8 cellular contexts compared by ENCODE assay signal in genomic region chr10:97401455-97401919, GRCh38. TPM values are rescaled to one million over a fixed set of nuclear protein-coding genes. Genes with fewer than 3 reads are reported as not detected.
DNase-seq lines count a peak whose midpoint lies in the region; ATAC-seq and TF ChIP-seq lines count a peak whose summit lies in the region.

No MANE protein-coding gene starts in this region.

- no peaks in the 10 kb centered on the region for H3K9me3 Mint-ChIP-seq in activated naive CD4-positive, alpha-beta T cell treated with anti-CD3 and anti-CD28 coated beads for 36 hours
- H3K9me3 Mint-ChIP-seq in type B pancreatic cell, result no peaks in the 10 kb centered on the region

- H3K4me3 ChIP-seq in astrocyte of the cerebellum (ENCODE audit: low read depth, low read length) (peak overlapping the region; percentile 90), lung (no peak overlapping the region)

- H3K4me1 ChIP-seq in lung (ENCODE audit: control insufficient read depth in 2 of 2, insufficient read depth in 2 of 2, low read length in 2 of 2), result peaks cover 0 to 7% of the 10 kb centered on the region in 2 donors

- intact Hi-C loops in activated naive CD4-positive, alpha-beta T cell treated with anti-CD3 and anti-CD28 coated beads for 36 hours (cut with micrococcal nuclease), result loop anchor here (1.0 to 5.0 kb wide), 8 partner anchors 13 to 335 kb away; partner anchors contain the start of genes ARHGAP19, EXOSC1, FRAT2 and MMS19
- intact Hi-C loops in sciatic nerve (cut with DNase I), result no loop called here

- peaks cover 15% of the 10 kb centered on the region for H3K4me1 Mint-ChIP-seq in activated naive CD4-positive, alpha-beta T cell treated with anti-CD3 and anti-CD28 coated beads for 36 hours (ENCODE audit: low read depth)
- peaks cover 10% of the 10 kb centered on the region for H3K4me1 Mint-ChIP-seq in type B pancreatic cell (ENCODE audit: unreplicated experiment)

- H3K27ac ChIP-seq in lung (ENCODE audit: low read depth in 1 of 2, low read length in 1 of 2), result peak overlapping the region; percentile 24 to 57

- no peak for ATAC-seq in lung (ENCODE audit: insufficient read depth, low FRiP score)
- no peak for ATAC-seq in sciatic nerve

- no peaks in the 10 kb centered on the region for H3K27me3 Mint-ChIP-seq in activated naive CD4-positive, alpha-beta T cell treated with anti-CD3 and anti-CD28 coated beads for 36 hours (ENCODE audit: low read depth)
- H3K27me3 Mint-ChIP-seq in type B pancreatic cell, result no peaks in the 10 kb centered on the region

- peaks cover 2% of the 10 kb centered on the region for H3K36me3 Mint-ChIP-seq in activated naive CD4-positive, alpha-beta T cell treated with anti-CD3 and anti-CD28 coated beads for 36 hours (ENCODE audit: low read depth)
- H3K36me3 Mint-ChIP-seq in type B pancreatic cell, result no peaks in the 10 kb centered on the region

- in situ Hi-C loops in astrocyte of the cerebellum (cut with HindIII; ENCODE audit: low sequenced_read_pairs), result no loop called here

- no peaks in the 10 kb centered on the region for H3K9me3 ChIP-seq in lung (ENCODE audit: control insufficient read depth in 2 of 2, insufficient read depth in 1 of 2, low read length in 1 of 2)

- peak overlapping the region; percentile 83 for H3K27ac Mint-ChIP-seq in activated naive CD4-positive, alpha-beta T cell treated with anti-CD3 and anti-CD28 coated beads for 36 hours
- peak overlapping the region; percentile 96 for H3K27ac Mint-ChIP-seq in type B pancreatic cell

- TF ChIP-seq CTCF in astrocyte of the cerebellum (IDR thresholded peaks at IDR 0.05; ENCODE audit: low read depth, low read length, missing control alignments), result no peak
- TF ChIP-seq CTCF in lung (IDR thresholded peaks at IDR 0.05; ENCODE audit: control extremely low read depth, extremely low read depth), result no peak
- no peak for TF ChIP-seq CTCF in type B pancreatic cell (conservative IDR thresholded peaks at IDR 0.05)

- H3K27me3 ChIP-seq in lung (ENCODE audit: control insufficient read depth, insufficient read depth), result no peaks in the 10 kb centered on the region

- no peak for DNase-seq in activated naive CD4-positive, alpha-beta T cell treated with anti-CD3 and anti-CD28 coated beads for 36 hours
- DNase-seq in activated naive CD4-positive, alpha-beta T cell treated with anti-CD3 and anti-CD28 coated beads, Interleukin-2, amount 50 U/mL, for 16 hours, result no peak
- DNase-seq in astrocyte of the cerebellum (ENCODE audit: low read depth) (no peak), lung (ENCODE audit: low spot score) (no peak), type B pancreatic cell (ENCODE audit: extremely low spot score, unreplicated experiment) (no peak), NCI-H82 treated with DMSO at 0.1 percent for 48 hours (lab: John Stamatoyannopoulos, UW; ENCODE audit: unreplicated experiment) (no peak), NCI-H2196 (lab: John Stamatoyannopoulos, UW; ENCODE audit: unreplicated experiment) (no peak), sciatic nerve (ENCODE audit: low spot score) (no peak)

- H3K4me3 Mint-ChIP-seq in activated naive CD4-positive, alpha-beta T cell treated with anti-CD3 and anti-CD28 coated beads for 36 hours, result peak overlapping the region; percentile 92
- peak overlapping the region; percentile 97 for H3K4me3 Mint-ChIP-seq in type B pancreatic cell

- CTCF ChIA-PET in activated naive CD4-positive, alpha-beta T cell treated with anti-CD3 and anti-CD28 coated beads for 36 hours (lab: Charles Lee), result interaction anchor here (0.6 to 5.4 kb wide), 11 partner anchors 9 to 123 kb away, joined by 3 to 29 read pairs (median 4); no protein-coding TSS in a partner anchor

- peaks cover 0 to 1% of the 10 kb centered on the region in 2 donors for H3K36me3 ChIP-seq in lung (ENCODE audit: control insufficient read depth in 2 of 2, insufficient read depth in 2 of 2, low read length in 2 of 2)

- WGBS in lung, 2 donors, result 65 to 70% methylated on average over 13 of the region's 13 CpGs

RNA-seq across cellular contexts. Expression of gene RRP12, which starts 0.3 kb away (rescaled TPM):
- 10 to 100 TPM; 51.0 to 55.2 TPM for total RNA-seq in activated naive CD4-positive, alpha-beta T cell treated with anti-CD3 and anti-CD28 coated beads for 36 hours
- 10 to 100 TPM; 12.7 to 44.2 TPM for total RNA-seq in lung
- 10 to 100 TPM; 18.9 to 24.6 TPM for polyA plus RNA-seq in lung
- 34.5 and 41.6 TPM in 2 replicates for total RNA-seq in type B pancreatic cell (ENCODE audit: low replicate concordance)
- 19.6 TPM for total RNA-seq in sciatic nerve

RNA-seq across cellular contexts. Expression of gene PGAM1, which starts 24.5 kb away (rescaled TPM):
- total RNA-seq in activated naive CD4-positive, alpha-beta T cell treated with anti-CD3 and anti-CD28 coated beads for 36 hours, result 1,000 to 10,000 TPM; 1,371 to 1,393 TPM
- total RNA-seq in lung (100 to 1,000 TPM in 1 of 2 donors, 10 to 100 TPM in 1; 81.2 to 192 TPM), type B pancreatic cell (ENCODE audit: low replicate concordance) (200 and 207 TPM in 2 replicates), sciatic nerve (117 TPM)
- polyA plus RNA-seq in lung, result 100 to 1,000 TPM in 1 of 2 donors, 10 to 100 TPM in 1; 49.1 to 280 TPM

RNA-seq across cellular contexts. Expression of gene EXOSC1, which starts 44.3 kb away (rescaled TPM):
- total RNA-seq in activated naive CD4-positive, alpha-beta T cell treated with anti-CD3 and anti-CD28 coated beads for 36 hours, result 10 to 100 TPM; 54.9 to 64.0 TPM
- total RNA-seq in lung (10 to 100 TPM; 28.7 to 30.2 TPM), type B pancreatic cell (ENCODE audit: low replicate concordance) (34.8 and 36.1 TPM in 2 replicates), sciatic nerve (37.0 TPM)
- polyA plus RNA-seq in lung, result 10 to 100 TPM; 31.3 to 60.3 TPM

RNA-seq across cellular contexts. Expression of gene ZDHHC16, which starts 44.5 kb away (rescaled TPM):
- 10 to 100 TPM; 20.7 to 26.5 TPM for total RNA-seq in activated naive CD4-positive, alpha-beta T cell treated with anti-CD3 and anti-CD28 coated beads for 36 hours
- total RNA-seq in lung, result 10 to 100 TPM; 35.5 to 63.3 TPM
- 10 to 100 TPM; 44.2 to 53.7 TPM for polyA plus RNA-seq in lung
- 50.7 and 53.7 TPM in 2 replicates for total RNA-seq in type B pancreatic cell (ENCODE audit: low replicate concordance)
- 32.1 TPM for total RNA-seq in sciatic nerve
